Comparison of ENCODE assay signal across 10 cellular contexts in the genomic region with DNA sequence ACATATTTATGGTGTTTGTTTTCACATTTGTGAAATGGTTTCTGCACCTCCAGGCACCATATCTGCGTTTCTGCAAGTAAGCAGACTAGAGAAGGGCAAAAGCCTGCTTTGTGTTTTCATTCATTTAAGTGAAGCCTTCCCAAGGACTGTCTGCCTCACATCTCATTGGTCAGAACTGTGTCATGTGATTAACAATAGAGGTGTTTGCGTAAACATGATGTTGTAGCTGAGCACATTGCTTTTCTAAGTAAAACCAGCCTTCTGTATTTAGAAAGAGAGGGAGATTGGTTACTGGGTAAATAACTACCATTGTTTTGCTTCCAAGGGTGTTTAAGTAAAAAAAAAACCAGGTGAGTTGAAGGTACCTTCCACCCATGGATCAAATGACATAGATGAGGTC. TPM values are rescaled to one million over a fixed set of nuclear protein-coding genes. Genes with fewer than 3 reads are reported as not detected.
DNase-seq lines count a peak whose midpoint lies in the region; ATAC-seq and TF ChIP-seq lines count a peak whose summit lies in the region.
"Had no signal": no experiment of that assay in that cellular context is flagged by ENCODE, and none has a peak within 500 bp of the region (broad histone marks: within the 10 kb centered on the region; RNA-seq: fewer than 3 reads in every experiment).

No MANE protein-coding gene starts in this region.

- WGBS in hepatocyte (ENCODE audit: low lambda C conversion rate, missing lambda C conversion rate), result 83% methylated on average over 2 of the region's 2 CpGs
- WGBS in thymus, result 97% methylated on average over 2 of the region's 2 CpGs

- H4K20me1 ChIP-seq in PC-3 (ENCODE audit: low read length) (no peaks in the 10 kb centered on the region), hepatocyte (ENCODE audit: insufficient read depth, poor library complexity, severe bottlenecking) (no peaks in the 10 kb centered on the region)

- H3K4me2 ChIP-seq in PC-3 (ENCODE audit: low read length) (peak overlapping the region; percentile 60; the same call in 1 of the 2 replicates), hepatocyte (no peak overlapping the region)

- DNase-seq in activated naive CD4-positive, alpha-beta T cell treated with anti-CD3 and anti-CD28 coated beads, Interleukin-2, amount 10 ng/mL, durations not matched to agents 7 days and 5 days, result no peak
- no peak for DNase-seq in activated naive CD4-positive, alpha-beta T cell (lab: John Stamatoyannopoulos, UW)
- DNase-seq in PC-3 (no peak), hepatocyte (ENCODE audit: low spot score) (no peak), NCI-H446 (lab: John Stamatoyannopoulos, UW) (no peak), glomerular visceral epithelial cell (ENCODE audit: extremely low spot score) (no peak)
- DNase-seq: HFFc6 had no signal

- H3K4me1 ChIP-seq in PC-3 (ENCODE audit: insufficient read depth, low read length) (peaks cover 23% of the 10 kb centered on the region), hepatocyte (ENCODE audit: insufficient read depth) (peaks cover 45% of the 10 kb centered on the region), thymus (ENCODE audit: control insufficient read depth, insufficient read depth, low read length) (peaks cover 4% of the 10 kb centered on the region)

- CTCF ChIA-PET in activated naive CD4-positive, alpha-beta T cell treated with anti-CD3 and anti-CD28 coated beads, Interleukin-2, amount 10 ng/mL, durations not matched to agents 7 days and 5 days (lab: Charles Lee), result interaction anchor here (1.2 to 1.8 kb wide), 2 partner anchors 43 to 100 kb away, joined by 3 to 6 read pairs; no protein-coding TSS in a partner anchor
- CTCF ChIA-PET in PC-3 (lab: Charles Lee), result no interaction called here

- H3F3A ChIP-seq in PC-3 (ENCODE audit: low read length, unreplicated experiment), result peaks cover 6% of the 10 kb centered on the region

- no peak for TF ChIP-seq CTCF in PC-3 (conservative IDR thresholded peaks at IDR 0.05; ENCODE audit: low read depth, low read length)
- TF ChIP-seq CTCF in hepatocyte (IDR thresholded peaks at IDR 0.05; ENCODE audit: poor library complexity), result no peak

- H3K9ac ChIP-seq in PC-3 (ENCODE audit: low read length), result no peak overlapping the region; the same call in 1 of the 2 replicates

- peak overlapping the region; percentile 84 for H3K27ac Mint-ChIP-seq in activated naive CD4-positive, alpha-beta T cell treated with anti-CD3 and anti-CD28 coated beads, Interleukin-2, amount 10 ng/mL, durations not matched to agents 7 days and 5 days
- H3K27ac Mint-ChIP-seq: HFFc6 had no signal

- no peak overlapping the region for H3K4me3 Mint-ChIP-seq in activated naive CD4-positive, alpha-beta T cell treated with anti-CD3 and anti-CD28 coated beads, Interleukin-2, amount 10 ng/mL, durations not matched to agents 7 days and 5 days
- H3K4me3 Mint-ChIP-seq: HFFc6 had no signal

- no peaks in the 10 kb centered on the region for H3K36me3 Mint-ChIP-seq in activated naive CD4-positive, alpha-beta T cell treated with anti-CD3 and anti-CD28 coated beads, Interleukin-2, amount 10 ng/mL, durations not matched to agents 7 days and 5 days

- H3K9me3 Mint-ChIP-seq in activated naive CD4-positive, alpha-beta T cell treated with anti-CD3 and anti-CD28 coated beads, Interleukin-2, amount 10 ng/mL, durations not matched to agents 7 days and 5 days, result peaks cover 2% of the 10 kb centered on the region
- H3K9me3 Mint-ChIP-seq: HFFc6 had no signal

- H3K27ac ChIP-seq in PC-3 (ENCODE audit: low read length), result peak overlapping the region; percentile 70
- peak overlapping the region; percentile 63 for H3K27ac ChIP-seq in hepatocyte
- peak overlapping the region; percentile 33 for H3K27ac ChIP-seq in thymus (ENCODE audit: low read depth)

- H3K27me3 Mint-ChIP-seq in activated naive CD4-positive, alpha-beta T cell treated with anti-CD3 and anti-CD28 coated beads, Interleukin-2, amount 10 ng/mL, durations not matched to agents 7 days and 5 days, result no peaks in the 10 kb centered on the region

- intact Hi-C loops in PC-3 (cut with micrococcal nuclease), result loop anchor here (5.0 kb wide), 3 partner anchors 38 to 438 kb away; partner anchors contain the start of genes HMGN3 and SH3BGRL2

- ATAC-seq in PC-3 (no peak), HG03469 (IDR thresholded peaks at IDR 0.05; ENCODE audit: unreplicated experiment) (no peak)

- H3K9me2 ChIP-seq in PC-3 (replicated peaks; ENCODE audit: low read length) (no peaks in the 10 kb centered on the region), hepatocyte (replicated peaks; ENCODE audit: insufficient read depth) (no peaks in the 10 kb centered on the region)

- H3K27me3 ChIP-seq in PC-3 (ENCODE audit: low read length), result no peaks in the 10 kb centered on the region
- H3K27me3 ChIP-seq in hepatocyte, result no peaks in the 10 kb centered on the region
- H3K27me3 ChIP-seq in thymus (ENCODE audit: control insufficient read depth, insufficient read depth), result no peaks in the 10 kb centered on the region

- no peaks in the 10 kb centered on the region for H3K9me3 ChIP-seq in PC-3 (ENCODE audit: low read length)
- no peaks in the 10 kb centered on the region for H3K9me3 ChIP-seq in hepatocyte (ENCODE audit: low read depth)
- H3K9me3 ChIP-seq in thymus (ENCODE audit: control insufficient read depth), result no peaks in the 10 kb centered on the region

- BruUV-seq in PC-3 (replicated peaks; lab: Mats Ljungman, UMichigan), result no TSS peak

- H3K4me1 Mint-ChIP-seq in activated naive CD4-positive, alpha-beta T cell treated with anti-CD3 and anti-CD28 coated beads, Interleukin-2, amount 10 ng/mL, durations not matched to agents 7 days and 5 days, result peaks cover 27% of the 10 kb centered on the region

- H3K36me3 ChIP-seq in PC-3 (ENCODE audit: low read depth, low read length) (no peaks in the 10 kb centered on the region), hepatocyte (replicated peaks; ENCODE audit: insufficient read depth, low read depth) (no peaks in the 10 kb centered on the region), thymus (ENCODE audit: control insufficient read depth, insufficient read depth) (no peaks in the 10 kb centered on the region)

- no peaks in the 10 kb centered on the region for H3K79me2 ChIP-seq in PC-3 (ENCODE audit: low read length)
- peaks cover 51% of the 10 kb centered on the region for H3K79me2 ChIP-seq in hepatocyte

- H2AFZ ChIP-seq in PC-3 (ENCODE audit: low read length) (peak overlapping the region; percentile 77; the same call in 1 of the 2 replicates), hepatocyte (no peak overlapping the region)

- POLR2A ChIA-PET in PC-3 (lab: Charles Lee; ENCODE audit: unreplicated experiment), result no interaction called here

- H3K4me3 ChIP-seq in PC-3 (ENCODE audit: low read length), result no peak overlapping the region
- no peak overlapping the region for H3K4me3 ChIP-seq in hepatocyte
- no peak overlapping the region for H3K4me3 ChIP-seq in thymus (ENCODE audit: low read length)
- H3K4me3 ChIP-seq: GM12878 had no signal

RNA-seq across cellular contexts. Expression of gene SH3BGRL2, which starts 39.7 kb away (rescaled TPM):
- total RNA-seq in PC-3 (2014; rRNA removed) (3.7 and 3.8 TPM in 2 replicates), hepatocyte (63.6 and 71.4 TPM in 2 replicates)
- polyA plus RNA-seq in hepatocyte (23.4 and 24.1 TPM in 2 replicates), thymus (15.9 TPM)

Comparison
In these comparisons a context has a peak if more than half of its experiments do, and no peak if none do; other contexts are left out.
1. RNA of gene SH3BGRL2, which starts 39.7 kb away (total RNA-seq): 63.6 to 71.4 TPM in hepatocyte; 3.7 to 3.8 TPM in PC-3; every median in the first group is over 10 times any median in the second.
2. Peak in every context shown above with its lines, with median percentiles within 50 percentile points of each other: H3K27ac ChIP-seq.